8 cellular contexts compared by ENCODE assay signal in the genomic region with DNA sequence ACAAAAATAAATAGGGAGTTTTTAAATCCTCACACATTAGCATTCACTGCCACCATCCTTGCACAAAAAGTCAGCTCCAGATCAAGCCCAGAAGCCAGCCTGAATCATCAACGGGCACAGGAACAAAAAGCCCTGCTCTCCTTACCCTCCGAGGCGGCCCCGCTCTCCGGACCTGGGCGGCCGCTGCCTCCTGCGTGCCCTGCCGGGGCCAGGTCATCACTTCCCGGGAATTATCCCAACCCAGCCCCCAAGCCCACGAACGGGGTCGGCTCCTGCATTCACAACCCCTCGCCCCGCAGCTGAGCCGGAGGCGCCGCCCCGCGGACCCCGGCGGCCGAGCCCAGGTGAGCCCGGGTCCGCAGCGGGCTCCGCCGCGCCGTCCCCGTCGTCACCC. TPM values are rescaled to one million over a fixed set of nuclear protein-coding genes. Genes with fewer than 3 reads are reported as not detected.
DNase-seq lines count a peak whose midpoint lies in the region; ATAC-seq and TF ChIP-seq lines count a peak whose summit lies in the region.

No MANE protein-coding gene starts in this region.

- H3K27ac Mint-ChIP-seq in activated CD8-positive, alpha-beta memory T cell treated with anti-CD3 and anti-CD28 coated beads, Interleukin-2, amount 10 ng/mL, durations not matched to agents 7 days and 5 days = peak overlapping the region; percentile 75
- H3K27ac Mint-ChIP-seq in activated CD8-positive, alpha-beta T cell treated with anti-CD3 and anti-CD28 coated beads, Interleukin-2, amount 10 ng/mL, durations not matched to agents 7 days and 5 days = peak overlapping the region; percentile 80

- no peak for DNase-seq in activated CD8-positive, alpha-beta memory T cell treated with anti-CD3 and anti-CD28 coated beads, Interleukin-2, amount 10 ng/mL, durations not matched to agents 7 days and 5 days
- DNase-seq in activated CD8-positive, alpha-beta memory T cell treated with anti-CD3 and anti-CD28 coated beads, Interleukin-2, amount 50 U/mL, for 4 hours = no peak
- DNase-seq in activated CD8-positive, alpha-beta T cell treated with anti-CD3 and anti-CD28 coated beads, Interleukin-2, amount 10 ng/mL, durations not matched to agents 7 days and 5 days = peak; percentile 47
- DNase-seq in hepatic stellate cell (ENCODE audit: low spot score) (peak; percentile 42), smooth muscle cell (lab: John Stamatoyannopoulos, UW; ENCODE audit: unreplicated experiment) (peak; percentile 51), NCI-H69 (lab: John Stamatoyannopoulos, UW) (no peak), glomerular visceral epithelial cell (ENCODE audit: extremely low spot score) (no peak), NK-92 (lab: John Stamatoyannopoulos, UW; ENCODE audit: unreplicated experiment) (no peak)

- ATAC-seq in activated CD8-positive, alpha-beta memory T cell treated with anti-CD3 and anti-CD28 coated beads, Interleukin-2, amount 10 ng/mL, durations not matched to agents 7 days and 5 days = no peak
- ATAC-seq in activated CD8-positive, alpha-beta T cell treated with anti-CD3 and anti-CD28 coated beads, Interleukin-2, amount 10 ng/mL, durations not matched to agents 7 days and 5 days = peak; percentile 0

- TF ChIP-seq CTCF in smooth muscle cell (IDR thresholded peaks at IDR 0.05; ENCODE audit: borderline replicate concordance, insufficient read depth, poor library complexity, severe bottlenecking) = no peak

- peaks cover 36% of the 10 kb centered on the region for H3K79me2 ChIP-seq in smooth muscle cell (ENCODE audit: low read depth)

- H3K9me3 Mint-ChIP-seq in activated CD8-positive, alpha-beta memory T cell treated with anti-CD3 and anti-CD28 coated beads, Interleukin-2, amount 10 ng/mL, durations not matched to agents 7 days and 5 days (ENCODE audit: low read depth) = no peaks in the 10 kb centered on the region
- no peaks in the 10 kb centered on the region for H3K9me3 Mint-ChIP-seq in activated CD8-positive, alpha-beta T cell treated with anti-CD3 and anti-CD28 coated beads, Interleukin-2, amount 10 ng/mL, durations not matched to agents 7 days and 5 days (ENCODE audit: insufficient read depth)

- H3K4me3 Mint-ChIP-seq in activated CD8-positive, alpha-beta memory T cell treated with anti-CD3 and anti-CD28 coated beads, Interleukin-2, amount 10 ng/mL, durations not matched to agents 7 days and 5 days = peak overlapping the region; percentile 83
- peak overlapping the region; percentile 94 for H3K4me3 Mint-ChIP-seq in activated CD8-positive, alpha-beta T cell treated with anti-CD3 and anti-CD28 coated beads, Interleukin-2, amount 10 ng/mL, durations not matched to agents 7 days and 5 days

- POLR2A ChIA-PET in activated CD8-positive, alpha-beta T cell treated with anti-CD3 and anti-CD28 coated beads, Interleukin-2, amount 10 ng/mL, durations not matched to agents 7 days and 5 days (lab: Charles Lee) = interaction anchor here (0.6 to 11.2 kb wide), 18 partner anchors 8 to 645 kb away, joined by 3 to 203 read pairs (median 4); a partner anchor contains a TSS

- no peaks in the 10 kb centered on the region for H3K27me3 ChIP-seq in smooth muscle cell (ENCODE audit: low read depth)

- H3K9me3 ChIP-seq in smooth muscle cell (replicated peaks; ENCODE audit: low read depth) = no peaks in the 10 kb centered on the region

- no peaks in the 10 kb centered on the region for H3K27me3 Mint-ChIP-seq in activated CD8-positive, alpha-beta memory T cell treated with anti-CD3 and anti-CD28 coated beads, Interleukin-2, amount 10 ng/mL, durations not matched to agents 7 days and 5 days
- H3K27me3 Mint-ChIP-seq in activated CD8-positive, alpha-beta T cell treated with anti-CD3 and anti-CD28 coated beads, Interleukin-2, amount 10 ng/mL, durations not matched to agents 7 days and 5 days (ENCODE audit: low read depth) = no peaks in the 10 kb centered on the region

- peaks cover 34% of the 10 kb centered on the region for H3K36me3 Mint-ChIP-seq in activated CD8-positive, alpha-beta memory T cell treated with anti-CD3 and anti-CD28 coated beads, Interleukin-2, amount 10 ng/mL, durations not matched to agents 7 days and 5 days
- H3K36me3 Mint-ChIP-seq in activated CD8-positive, alpha-beta T cell treated with anti-CD3 and anti-CD28 coated beads, Interleukin-2, amount 10 ng/mL, durations not matched to agents 7 days and 5 days (ENCODE audit: low read depth) = peaks cover 50% of the 10 kb centered on the region

- peak overlapping the region; percentile 95 for H3K4me2 ChIP-seq in smooth muscle cell

- CTCF ChIA-PET in activated CD8-positive, alpha-beta memory T cell treated with anti-CD3 and anti-CD28 coated beads, Interleukin-2, amount 10 ng/mL, durations not matched to agents 7 days and 5 days (lab: Charles Lee) = interaction anchor here (1.0 to 4.5 kb wide), 5 partner anchors 11 to 381 kb away, joined by 3 to 73 read pairs (median 3); a partner anchor contains a TSS
- CTCF ChIA-PET in activated CD8-positive, alpha-beta T cell treated with anti-CD3 and anti-CD28 coated beads, Interleukin-2, amount 10 ng/mL, durations not matched to agents 7 days and 5 days (lab: Charles Lee) = interaction anchor here (1.0 to 5.2 kb wide), 7 partner anchors 9 to 381 kb away, joined by 3 to 75 read pairs (median 4); a partner anchor contains a TSS

- peak overlapping the region; percentile 97 for H3K9ac ChIP-seq in smooth muscle cell (ENCODE audit: low read depth)

- H3K4me3 ChIP-seq in smooth muscle cell = peak overlapping the region; percentile 88

- 0% methylated on average over 16 of the region's 32 CpGs for WGBS in smooth muscle cell (ENCODE audit: low lambda C conversion rate)

- H3K36me3 ChIP-seq in smooth muscle cell (ENCODE audit: low read depth) = peaks cover 7% of the 10 kb centered on the region

- peaks cover 9% of the 10 kb centered on the region for H3K4me1 ChIP-seq in smooth muscle cell (ENCODE audit: low read depth)

- peaks cover 49% of the 10 kb centered on the region for H4K20me1 ChIP-seq in smooth muscle cell (ENCODE audit: low read depth)

- no peak overlapping the region for H2AFZ ChIP-seq in smooth muscle cell (ENCODE audit: low read depth)

- peak overlapping the region; percentile 92 for H3K27ac ChIP-seq in smooth muscle cell (ENCODE audit: low read depth)

- H3F3A ChIP-seq in smooth muscle cell (ENCODE audit: low read depth) = peaks cover 18% of the 10 kb centered on the region

- H3K4me1 Mint-ChIP-seq in activated CD8-positive, alpha-beta memory T cell treated with anti-CD3 and anti-CD28 coated beads, Interleukin-2, amount 10 ng/mL, durations not matched to agents 7 days and 5 days = peaks cover 63% of the 10 kb centered on the region
- H3K4me1 Mint-ChIP-seq in activated CD8-positive, alpha-beta T cell treated with anti-CD3 and anti-CD28 coated beads, Interleukin-2, amount 10 ng/mL, durations not matched to agents 7 days and 5 days (ENCODE audit: low read depth) = peaks cover 60% of the 10 kb centered on the region

RNA-seq across cellular contexts. Expression of a gene that starts 0.8 kb away (rescaled TPM):
- 100 to 1,000 TPM in 1 of 2 experiments, 10 to 100 TPM in 1; 86.0 to 103 TPM for total RNA-seq in activated CD8-positive, alpha-beta memory T cell treated with anti-CD3 and anti-CD28 coated beads, Interleukin-2, amount 10 ng/mL, durations not matched to agents 7 days and 5 days
- total RNA-seq in activated CD8-positive, alpha-beta T cell treated with anti-CD3 and anti-CD28 coated beads, Interleukin-2, amount 10 ng/mL, durations not matched to agents 7 days and 5 days = 100 to 1,000 TPM; 110 to 112 TPM
- 96.1 and 114 TPM in 2 replicates for total RNA-seq in smooth muscle cell
- 152 and 175 TPM in 2 replicates for polyA plus RNA-seq in smooth muscle cell

RNA-seq across cellular contexts. Expression of a gene that starts 12.0 kb away (rescaled TPM):
- total RNA-seq in activated CD8-positive, alpha-beta memory T cell treated with anti-CD3 and anti-CD28 coated beads, Interleukin-2, amount 10 ng/mL, durations not matched to agents 7 days and 5 days = 100 to 1,000 TPM; 142 to 176 TPM
- 100 to 1,000 TPM; 153 to 163 TPM for total RNA-seq in activated CD8-positive, alpha-beta T cell treated with anti-CD3 and anti-CD28 coated beads, Interleukin-2, amount 10 ng/mL, durations not matched to agents 7 days and 5 days
- total RNA-seq in smooth muscle cell = 80.6 and 86.1 TPM in 2 replicates
- 216 and 252 TPM in 2 replicates for polyA plus RNA-seq in smooth muscle cell

RNA-seq across cellular contexts. Expression of a gene that starts 21.5 kb away (rescaled TPM):
- total RNA-seq in activated CD8-positive, alpha-beta memory T cell treated with anti-CD3 and anti-CD28 coated beads, Interleukin-2, amount 10 ng/mL, durations not matched to agents 7 days and 5 days = 10 to 100 TPM; 26.2 to 30.8 TPM
- total RNA-seq in activated CD8-positive, alpha-beta T cell treated with anti-CD3 and anti-CD28 coated beads, Interleukin-2, amount 10 ng/mL, durations not matched to agents 7 days and 5 days = 10 to 100 TPM; 37.9 to 39.3 TPM
- 73.0 and 81.8 TPM in 2 replicates for total RNA-seq in smooth muscle cell
- polyA plus RNA-seq in smooth muscle cell = 142 and 178 TPM in 2 replicates

RNA-seq across cellular contexts. Expression of a gene that starts 42.3 kb away (rescaled TPM):
- under 1 TPM in 1 of 2 experiments, not detected in 1; 0.40 TPM for total RNA-seq in activated CD8-positive, alpha-beta memory T cell treated with anti-CD3 and anti-CD28 coated beads, Interleukin-2, amount 10 ng/mL, durations not matched to agents 7 days and 5 days
- total RNA-seq in activated CD8-positive, alpha-beta T cell treated with anti-CD3 and anti-CD28 coated beads, Interleukin-2, amount 10 ng/mL, durations not matched to agents 7 days and 5 days = under 1 TPM; 0.32 to 0.44 TPM
- total RNA-seq in smooth muscle cell = 0.27 TPM in 1 of 2 replicates, not detected in the other
- 1.0 TPM in 1 of 2 replicates, not detected in the other for polyA plus RNA-seq in smooth muscle cell

RNA-seq across cellular contexts. Expression of a gene that starts 54.4 kb away (rescaled TPM):
- total RNA-seq in activated CD8-positive, alpha-beta memory T cell treated with anti-CD3 and anti-CD28 coated beads, Interleukin-2, amount 10 ng/mL, durations not matched to agents 7 days and 5 days = 100 to 1,000 TPM; 113 to 129 TPM
- 100 to 1,000 TPM; 133 to 142 TPM for total RNA-seq in activated CD8-positive, alpha-beta T cell treated with anti-CD3 and anti-CD28 coated beads, Interleukin-2, amount 10 ng/mL, durations not matched to agents 7 days and 5 days
- 238 and 316 TPM in 2 replicates for total RNA-seq in smooth muscle cell
- polyA plus RNA-seq in smooth muscle cell = 346 and 361 TPM in 2 replicates

Comparison
In these comparisons a context has a peak if more than half of its experiments do, and no peak if none do; other contexts are left out.
1. DNase-seq: peak in activated CD8-positive, alpha-beta T cell treated with anti-CD3 and anti-CD28 coated beads, Interleukin-2, amount 10 ng/mL, durations not matched to agents 7 days and 5 days (single experiment), hepatic stellate cell (single experiment) and smooth muscle cell (single experiment); none in activated CD8-positive, alpha-beta memory T cell treated with anti-CD3 and anti-CD28 coated beads, Interleukin-2, amount 10 ng/mL, durations not matched to agents 7 days and 5 days (single experiment), activated CD8-positive, alpha-beta memory T cell treated with anti-CD3 and anti-CD28 coated beads, Interleukin-2, amount 50 U/mL, for 4 hours (single experiment), NCI-H69 (single experiment), glomerular visceral epithelial cell (single experiment) and NK-92 (single experiment).